In the genomic region with DNA sequence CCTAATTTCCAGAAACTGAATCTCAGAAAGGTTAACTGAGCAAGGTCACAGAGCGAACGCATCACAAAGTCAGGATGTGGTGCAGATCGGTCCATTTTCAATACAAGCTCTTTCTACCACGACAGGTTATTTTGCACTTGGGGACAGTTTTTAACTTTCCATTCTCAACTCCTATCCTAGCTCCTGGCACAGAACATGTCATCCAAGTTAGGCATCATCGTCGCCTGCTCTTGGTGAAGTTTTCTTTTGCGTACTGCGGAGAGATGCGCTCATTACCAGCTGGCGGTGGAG, we compare ENCODE assay signal across 8 cellular contexts. TPM values are rescaled to one million over a fixed set of nuclear protein-coding genes. Genes with fewer than 3 reads are reported as not detected.
A peak's percentile ranks its signal among the peaks of the same experiment; 100 is the strongest.
DNase-seq lines count a peak whose midpoint lies in the region; ATAC-seq and TF ChIP-seq lines count a peak whose summit lies in the region.

No MANE protein-coding gene starts in this region.

- H3K36me3 ChIP-seq in Karpas-422 (ENCODE audit: insufficient read depth, low read length) (peaks cover 10% of the 10 kb centered on the region), sigmoid colon (peaks cover 0 to 15% (median 2%) of the 10 kb centered on the region in 4 donors)

- H3K4me1 ChIP-seq in Karpas-422 (ENCODE audit: low read length): peaks cover 16% of the 10 kb centered on the region
- peaks cover 0 to 26% (median 18%) of the 10 kb centered on the region in 4 donors for H3K4me1 ChIP-seq in sigmoid colon

- no peak overlapping the region for H3K27ac ChIP-seq in Karpas-422 (ENCODE audit: low read length)
- H3K27ac ChIP-seq in sigmoid colon: peak overlapping the region; percentile 91 to 96 (median 94)

- peak overlapping the region; percentile 96 for H3K4me2 ChIP-seq in Karpas-422 (ENCODE audit: low read depth, low read length, poor library complexity, severe bottlenecking)

- H2AFZ ChIP-seq in Karpas-422 (ENCODE audit: low read length): peak overlapping the region; percentile 90; the same call in 1 of the 2 replicates

- H3K4me3 ChIP-seq in Karpas-422 (ENCODE audit: low read length) (peak overlapping the region; percentile 99), fibroblast of mammary gland (ENCODE audit: control insufficient read depth, low read depth, low read length) (peak overlapping the region; percentile 79), sigmoid colon (peak overlapping the region; percentile 25 to 78 (median 66))

- DNase-seq in Karpas-422 (no peak), fibroblast of mammary gland (ENCODE audit: low read depth) (no peak), sigmoid colon (no peak), head of caudate nucleus (no peak)
- DNase-seq in activated CD4-positive, alpha-beta T cell treated with anti-CD3 and anti-CD28 coated beads for 48 hours: no peak

- TF ChIP-seq CTCF in fibroblast of mammary gland (conservative IDR thresholded peaks at IDR 0.05; ENCODE audit: control insufficient read depth, insufficient read depth, low read depth, low read length): no peak
- TF ChIP-seq CTCF in sigmoid colon (IDR thresholded peaks at IDR 0.05): no peak

- peaks cover 9% of the 10 kb centered on the region; the same call in 1 of the 2 replicates for H4K20me1 ChIP-seq in Karpas-422 (ENCODE audit: insufficient read depth, low read depth, low read length)

- intact Hi-C loops in sigmoid colon (cut with DNase I) (loop anchor here (1.0 to 10.0 kb wide), 3 partner anchors 15 to 359 kb away; partner anchors contain the start of genes CEP95, DDX5 and ERN1), head of caudate nucleus (cut with DNase I) (loop anchor here (5.0 kb wide), 2 partner anchors 57 to 137 kb away; no protein-coding TSS in a partner anchor)

- H3K9ac ChIP-seq in Karpas-422 (ENCODE audit: low read length): peak overlapping the region; percentile 73

- ATAC-seq in GM18511 (IDR thresholded peaks at IDR 0.05; ENCODE audit: unreplicated experiment) (peak; percentile 9), HG03025 (IDR thresholded peaks at IDR 0.05; ENCODE audit: low FRiP score, unreplicated experiment) (no peak), GM18868 (IDR thresholded peaks at IDR 0.05; ENCODE audit: unreplicated experiment) (no peak)

- H3K27me3 ChIP-seq in Karpas-422 (ENCODE audit: low read length): no peaks in the 10 kb centered on the region
- no peaks in the 10 kb centered on the region for H3K27me3 ChIP-seq in sigmoid colon

- 0 to 1% methylated on average over 10 of the region's 10 CpGs for WGBS in sigmoid colon, 2 donors

- TF ChIP-seq EP300 in sigmoid colon (IDR thresholded peaks at IDR 0.05): no peak

- no peak for TF ChIP-seq POLR2A in sigmoid colon (IDR thresholded peaks at IDR 0.05)

- peaks cover 3% of the 10 kb centered on the region; the same call in 1 of the 2 replicates for H3K79me2 ChIP-seq in Karpas-422 (ENCODE audit: low read length)

- no peaks in the 10 kb centered on the region for H3K9me3 ChIP-seq in Karpas-422 (ENCODE audit: low read length)
- no peaks in the 10 kb centered on the region for H3K9me3 ChIP-seq in sigmoid colon

- H3K9me2 ChIP-seq in Karpas-422 (replicated peaks; ENCODE audit: insufficient read depth, low read length): no peaks in the 10 kb centered on the region

RNA-seq across cellular contexts. Expression of gene ERN1, which starts 15.5 kb away (rescaled TPM):
- total RNA-seq in Karpas-422 (2014; rRNA removed; shearing (Covaris generic); ENCODE audit: low replicate concordance): 1.9 and 10.9 TPM in 2 replicates
- total RNA-seq in sigmoid colon: 1 to 10 TPM; 7.1 to 9.4 (median 8.2) TPM
- polyA plus RNA-seq in sigmoid colon: 1 to 10 TPM; 1.2 to 8.3 (median 1.6) TPM
